1 cellular context compared by ENCODE assay signal in the genomic region with DNA sequence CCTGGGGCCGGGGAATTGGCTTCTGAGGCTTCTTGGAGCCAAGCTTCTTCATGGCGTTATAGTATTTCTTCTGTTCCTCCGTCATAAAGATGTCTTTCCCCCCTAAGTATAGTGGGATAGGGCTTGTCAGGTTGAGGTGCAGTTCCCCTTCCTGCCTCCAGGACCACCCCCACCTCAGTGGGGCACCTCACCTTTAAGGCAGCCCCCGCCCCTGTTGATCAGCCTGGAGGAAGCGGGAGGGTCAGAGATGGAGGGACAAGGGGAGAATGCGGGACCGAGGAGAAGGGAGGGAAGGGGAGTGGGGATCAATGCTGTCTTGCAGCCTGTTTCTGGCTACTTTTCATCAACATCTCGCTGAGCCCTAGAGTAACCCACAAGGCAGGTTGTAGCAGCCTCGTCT.
TF ChIP-seq lines count a peak whose summit lies in the region.

No MANE protein-coding gene starts in this region.

TF ChIP-seq in K562, 482 proteins besides CTCF, POLR2A, EP300 and RAD21:
- TF ChIP-seq, protein P1, sequence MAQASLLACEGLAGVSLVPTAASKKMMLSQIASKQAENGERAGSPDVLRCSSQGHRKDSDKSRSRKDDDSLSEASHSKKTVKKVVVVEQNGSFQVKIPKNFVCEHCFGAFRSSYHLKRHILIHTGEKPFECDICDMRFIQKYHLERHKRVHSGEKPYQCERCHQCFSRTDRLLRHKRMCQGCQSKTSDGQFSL (CRISPR knock-in tag; IDR thresholded peaks at IDR 0.05) = 0 out of 2 replicates have a peak, but pooled peaks have one; percentile 55
- TF ChIP-seq, protein P1 (tag; IDR thresholded peaks at IDR 0.05) = no peak
- no peak for TF ChIP-seq ZNF696 (CRISPR knock-in tag; conservative IDR thresholded peaks at IDR 0.05)
- TF ChIP-seq ZNF695 (CRISPR knock-in tag; IDR thresholded peaks at IDR 0.05) = no peak
